ENCODE assay signal across 8 cellular contexts in the genomic region with DNA sequence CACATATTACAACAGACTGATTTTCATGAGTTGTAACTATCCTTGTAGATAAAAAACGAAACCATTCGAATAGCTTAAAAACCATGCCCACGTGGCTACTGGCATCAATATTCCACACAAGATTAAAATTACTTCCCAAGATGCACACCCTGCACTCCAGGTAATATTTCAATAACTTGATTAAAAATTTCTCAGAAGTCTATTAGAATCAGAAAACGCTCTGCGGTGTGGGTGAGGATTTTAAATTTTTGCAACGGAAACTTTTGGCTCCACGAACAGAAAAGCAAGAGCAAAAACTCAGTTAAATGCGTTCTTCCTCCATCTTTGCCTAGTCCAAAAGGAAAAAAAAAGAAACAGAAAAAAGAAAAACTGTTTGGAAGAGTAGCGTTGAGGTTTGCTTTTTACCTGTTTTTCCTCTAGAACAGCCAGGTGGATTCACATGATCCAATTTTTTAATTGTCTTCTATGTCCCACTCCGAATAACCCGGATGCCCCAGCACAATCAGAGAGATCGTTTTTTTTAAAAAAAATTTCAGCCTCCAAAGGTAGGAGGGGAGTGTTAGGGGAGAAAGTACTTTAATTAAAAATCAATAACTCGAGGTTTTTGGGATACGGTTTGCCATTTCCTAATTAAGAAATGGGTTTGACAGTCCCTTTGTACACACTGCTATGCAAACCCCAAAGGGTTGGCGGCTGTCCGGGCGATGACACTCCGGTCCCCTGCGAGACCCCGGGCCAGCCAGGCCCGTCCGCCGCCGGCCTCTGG. TPM values are rescaled to one million over a fixed set of nuclear protein-coding genes. Genes with fewer than 3 reads are reported as not detected.
DNase-seq lines count a peak whose midpoint lies in the region; ATAC-seq and TF ChIP-seq lines count a peak whose summit lies in the region.

No MANE protein-coding gene starts in this region.

- H3K9ac ChIP-seq in HCT116 (ENCODE audit: low read length), result peak overlapping the region; percentile 90
- H3K9ac ChIP-seq in smooth muscle cell (ENCODE audit: low read depth), result peak overlapping the region; percentile 99

- H4K20me1 ChIP-seq in HCT116 (ENCODE audit: insufficient read depth) (peaks cover 17% of the 10 kb centered on the region; the same call in 1 of the 2 replicates), smooth muscle cell (ENCODE audit: low read depth) (peaks cover 34% of the 10 kb centered on the region)

- H3K9me3 ChIP-seq in A673 (ENCODE audit: low read depth, low read length, poor library complexity, severe bottlenecking), result no peaks in the 10 kb centered on the region
- H3K9me3 ChIP-seq in HCT116 (ENCODE audit: control insufficient read depth in 1 of 2, insufficient read depth in 1 of 2, low read depth in 1 of 2, low read length in 2 of 2), result no peaks in the 10 kb centered on the region
- no peaks in the 10 kb centered on the region for H3K9me3 ChIP-seq in iPS-18c (ENCODE audit: control insufficient read depth, insufficient read depth, low read length)
- no peaks in the 10 kb centered on the region for H3K9me3 ChIP-seq in smooth muscle cell (replicated peaks; ENCODE audit: low read depth)

- H3K9me3 Mint-ChIP-seq in activated naive CD8-positive, alpha-beta T cell treated with anti-CD3 and anti-CD28 coated beads, Interleukin-2, amount 10 ng/mL, durations not matched to agents 7 days and 5 days, result no peaks in the 10 kb centered on the region

- H3K4me1 ChIP-seq in A673 (ENCODE audit: insufficient read depth, low read length, poor library complexity, severe bottlenecking) (peaks cover 38% of the 10 kb centered on the region), HCT116 (ENCODE audit: control insufficient read depth in 1 of 2, insufficient read depth in 2 of 2, low read length in 2 of 2) (peaks cover 42 to 44% of the 10 kb centered on the region in 2 experiments), smooth muscle cell (ENCODE audit: low read depth) (peaks cover 38% of the 10 kb centered on the region)

- no peak for TF ChIP-seq RAD21 in HCT116 (IDR thresholded peaks at IDR 0.05; ENCODE audit: low read depth)

- no peak for TF ChIP-seq POLR2A in HCT116 (IDR thresholded peaks at IDR 0.05; ENCODE audit: borderline replicate concordance, extremely low read depth, insufficient read depth, insufficient read length)

- no peak for TF ChIP-seq CTCF in A673 (conservative IDR thresholded peaks at IDR 0.05; ENCODE audit: low read depth, low read length)
- no peak for TF ChIP-seq CTCF in HCT116 (IDR thresholded peaks at IDR 0.05 in 2 of 3, conservative IDR thresholded peaks at IDR 0.05 in 1 of 3; ENCODE audit: borderline replicate concordance in 1 of 3, insufficient read depth in 1 of 3, low read depth in 2 of 3, low read length in 2 of 3)
- TF ChIP-seq CTCF in smooth muscle cell (IDR thresholded peaks at IDR 0.05; ENCODE audit: borderline replicate concordance, insufficient read depth, poor library complexity, severe bottlenecking), result no peak

- H3K4me2 ChIP-seq in HCT116 (ENCODE audit: low read length) (peak overlapping the region; percentile 82), smooth muscle cell (peak overlapping the region; percentile 96)

- H3K36me3 Mint-ChIP-seq in activated naive CD8-positive, alpha-beta T cell treated with anti-CD3 and anti-CD28 coated beads, Interleukin-2, amount 10 ng/mL, durations not matched to agents 7 days and 5 days, result peaks cover 2% of the 10 kb centered on the region

- intact Hi-C loops in A673 (cut with micrococcal nuclease; ENCODE audit: unreplicated experiment), result loop anchor here (2.0 kb wide), 1 partner anchor 168 kb away; no protein-coding TSS in a partner anchor
- intact Hi-C loops in HCT116 (cut with micrococcal nuclease), result loop anchor here (1.0 to 5.0 kb wide), 2 partner anchors 36 to 168 kb away; no protein-coding TSS in a partner anchor

- H3K4me3 ChIP-seq in A673 (ENCODE audit: low read depth, low read length, poor library complexity, severe bottlenecking) (peak overlapping the region; percentile 98), HCT116 (replicated peaks in 1 of 2; ENCODE audit: low read depth in 1 of 2, low read length in 2 of 2) (peak overlapping the region; percentile 78 to 91), iPS-18c (ENCODE audit: insufficient read depth, low read depth, low read length) (peak overlapping the region; percentile 96), smooth muscle cell (peak overlapping the region; percentile 98)

- H3K9me2 ChIP-seq in HCT116 (ENCODE audit: insufficient read depth), result no peaks in the 10 kb centered on the region

- H2AFZ ChIP-seq in HCT116 (ENCODE audit: low read depth, low read length, poor library complexity, severe bottlenecking) (no peak overlapping the region), smooth muscle cell (ENCODE audit: low read depth) (peak overlapping the region; percentile 97)

- DNase-seq in A673 (ENCODE audit: low spot score), result no peak
- no peak for DNase-seq in HCT116 (ENCODE audit: low read depth, low spot score)
- DNase-seq in activated naive CD8-positive, alpha-beta T cell treated with anti-CD3 and anti-CD28 coated beads, Interleukin-2, amount 10 ng/mL, durations not matched to agents 7 days and 5 days, result no peak
- DNase-seq in smooth muscle cell (lab: John Stamatoyannopoulos, UW; ENCODE audit: unreplicated experiment), result no peak
- DNase-seq in UCSD-AML1 (lab: John Stamatoyannopoulos, UW; ENCODE audit: unreplicated experiment), result no peak
- no peak for DNase-seq in NCI-H128 (lab: John Stamatoyannopoulos, UW; ENCODE audit: unreplicated experiment)
- DNase-seq in RPMI8226, result no peak

- H3K4me3 Mint-ChIP-seq in activated naive CD8-positive, alpha-beta T cell treated with anti-CD3 and anti-CD28 coated beads, Interleukin-2, amount 10 ng/mL, durations not matched to agents 7 days and 5 days, result peak overlapping the region; percentile 93

- H3K27ac Mint-ChIP-seq in activated naive CD8-positive, alpha-beta T cell treated with anti-CD3 and anti-CD28 coated beads, Interleukin-2, amount 10 ng/mL, durations not matched to agents 7 days and 5 days, result peak overlapping the region; percentile 97

- H3K27me3 Mint-ChIP-seq in activated naive CD8-positive, alpha-beta T cell treated with anti-CD3 and anti-CD28 coated beads, Interleukin-2, amount 10 ng/mL, durations not matched to agents 7 days and 5 days, result peaks cover 2% of the 10 kb centered on the region

- peaks cover 17% of the 10 kb centered on the region for H3F3A ChIP-seq in smooth muscle cell (ENCODE audit: low read depth)

- RAD21 ChIA-PET in HCT116 (lab: Charles Lee; ENCODE audit: low non-redundant PET in 1 of 2, low total read pairs in 2 of 2, uncharacterized antibody in 2 of 2, unreplicated experiment in 2 of 2), result no interaction called here

- peaks cover 43% of the 10 kb centered on the region for H3K4me1 Mint-ChIP-seq in activated naive CD8-positive, alpha-beta T cell treated with anti-CD3 and anti-CD28 coated beads, Interleukin-2, amount 10 ng/mL, durations not matched to agents 7 days and 5 days

- POLR2A ChIA-PET in A673 (lab: Charles Lee; ENCODE audit: low non-redundant PET), result interaction anchor here (0.6 kb wide), 1 partner anchor 955 kb away, joined by 7 read pairs; no protein-coding TSS in a partner anchor
- POLR2A ChIA-PET in HCT116 (lab: Charles Lee), result interaction anchor here (1.9 to 2.3 kb wide), 2 partner anchors 34 to 158 kb away, joined by 5 to 17 read pairs; no protein-coding TSS in a partner anchor
- POLR2A ChIA-PET in activated naive CD8-positive, alpha-beta T cell treated with anti-CD3 and anti-CD28 coated beads, Interleukin-2, amount 10 ng/mL, durations not matched to agents 7 days and 5 days (lab: Charles Lee), result interaction anchor here (0.6 to 1.6 kb wide), 12 partner anchors 14 to 736 kb away, joined by 3 to 11 read pairs (median 4); a partner anchor contains a TSS

- H3K27ac ChIP-seq in A673 (ENCODE audit: low read depth, low read length, poor library complexity, severe bottlenecking) (peak overlapping the region; percentile 80), HCT116 (ENCODE audit: low read depth, low read length) (peak overlapping the region; percentile 99), smooth muscle cell (ENCODE audit: low read depth) (peak overlapping the region; percentile 98)

- CTCF ChIA-PET in A673 (lab: Charles Lee) (no interaction called here), HCT116 (lab: Charles Lee) (interaction anchor here (1.2 kb wide), 1 partner anchor 167 kb away, joined by 3 read pairs; no protein-coding TSS in a partner anchor)

- no peaks in the 10 kb centered on the region for H3K27me3 ChIP-seq in A673 (replicated peaks; ENCODE audit: insufficient read depth, low read depth, low read length, poor library complexity)
- no peaks in the 10 kb centered on the region for H3K27me3 ChIP-seq in HCT116 (ENCODE audit: insufficient read depth, low read length)
- H3K27me3 ChIP-seq in smooth muscle cell (ENCODE audit: low read depth), result no peaks in the 10 kb centered on the region

- H3K79me2 ChIP-seq in HCT116 (ENCODE audit: insufficient read depth, low read length) (peaks cover 57% of the 10 kb centered on the region), smooth muscle cell (ENCODE audit: low read depth) (peaks cover 44% of the 10 kb centered on the region)

- no peaks in the 10 kb centered on the region for H3K36me3 ChIP-seq in A673 (ENCODE audit: insufficient read depth, low read length, poor library complexity, severe bottlenecking)
- H3K36me3 ChIP-seq in HCT116 (ENCODE audit: control insufficient read depth in 1 of 2, insufficient read depth in 2 of 2, low read length in 2 of 2), result peaks cover 19 to 25% of the 10 kb centered on the region in 2 experiments
- H3K36me3 ChIP-seq in smooth muscle cell (ENCODE audit: low read depth), result no peaks in the 10 kb centered on the region

- 10% methylated on average over 24 of the region's 24 CpGs for WGBS in smooth muscle cell (ENCODE audit: low lambda C conversion rate)

- BruUV-seq in A673 (replicated peaks; lab: Mats Ljungman, UMichigan) (TSS peak; percentile 89), HCT116 (replicated peaks; lab: Mats Ljungman, UMichigan) (TSS peak; percentile 81)

- ATAC-seq in HCT116, result no peak
- no peak for ATAC-seq in activated naive CD8-positive, alpha-beta T cell treated with anti-CD3 and anti-CD28 coated beads, Interleukin-2, amount 10 ng/mL, durations not matched to agents 7 days and 5 days (ENCODE audit: low read depth)

TF ChIP-seq in HCT116, 20 proteins besides CTCF, POLR2A, EP300 and RAD21 (continues in another document):
- no peak for TF ChIP-seq SIN3A (IDR thresholded peaks at IDR 0.05; ENCODE audit: low read depth)
- TF ChIP-seq, protein P1, sequence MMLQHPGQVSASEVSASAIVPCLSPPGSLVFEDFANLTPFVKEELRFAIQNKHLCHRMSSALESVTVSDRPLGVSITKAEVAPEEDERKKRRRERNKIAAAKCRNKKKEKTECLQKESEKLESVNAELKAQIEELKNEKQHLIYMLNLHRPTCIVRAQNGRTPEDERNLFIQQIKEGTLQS (IDR thresholded peaks at IDR 0.05), result no peak
- peak; percentile 4 for TF ChIP-seq TCF7L2 (IDR thresholded peaks at IDR 0.05; ENCODE audit: borderline replicate concordance, extremely low read depth, insufficient read depth, insufficient read length)
- TF ChIP-seq CEBPB (IDR thresholded peaks at IDR 0.05; ENCODE audit: low read depth), result no peak

RNA-seq across cellular contexts. Expression of a gene that starts 0.7 kb away (rescaled TPM):
- total RNA-seq in A673 (2021) (32.0 and 34.8 TPM in 2 replicates), HCT116 (2021; ENCODE audit: unreplicated experiment) (67.4 TPM), smooth muscle cell (33.5 and 44.3 TPM in 2 replicates)
- 14.4 and 17.5 TPM in 2 replicates for polyA plus RNA-seq in HCT116 (2012)
- 10 to 100 TPM; 21.7 to 24.8 TPM for total RNA-seq in activated naive CD8-positive, alpha-beta T cell treated with anti-CD3 and anti-CD28 coated beads, Interleukin-2, amount 10 ng/mL, durations not matched to agents 7 days and 5 days
- 4.2 and 10.0 TPM in 2 replicates for polyA plus RNA-seq in smooth muscle cell
